33 cellular contexts compared by ENCODE assay signal in genomic region chr7:84901366-84901765, GRCh38.
"Had no signal": no experiment of that assay in that cellular context is flagged by ENCODE, and none has a peak within 500 bp of the region (broad histone marks: within the 10 kb centered on the region; RNA-seq: fewer than 3 reads in every experiment).

No MANE protein-coding gene starts in this region.

- ATAC-seq: activated naive CD4-positive, alpha-beta T cell treated with anti-CD3 and anti-CD28 coated beads, Interleukin-2, amount 50 U/mL, for 72 hours; activated naive CD8-positive, alpha-beta T cell treated with anti-CD3 and anti-CD28 coated beads, Interleukin-2, amount 50 U/mL, for 24 hours; activated T-cell treated with anti-CD3 and anti-CD28 coated beads, Interleukin-2, amount 50 U/mL, for 4 hours; activated T-cell treated with anti-CD3 and anti-CD28 coated beads, Interleukin-2, amount 50 U/mL, for 72 hours; activated T-helper 17 cell treated with anti-CD3 and anti-CD28 coated beads, Interleukin-2, amount 50 U/mL, for 72 hours; body of pancreas had no signal

- H3K27ac ChIP-seq: adrenal gland, ascending aorta, body of pancreas, brain microvascular endothelial cell, breast epithelium, cardiac muscle cell had no signal

- H3K9me3 ChIP-seq: ascending aorta, body of pancreas, breast epithelium had no signal

- H3K4me3 ChIP-seq: adrenal gland, ascending aorta, body of pancreas, breast epithelium, cardiac muscle cell had no signal

- H3K4me1 ChIP-seq: adrenal gland, ascending aorta, body of pancreas, breast epithelium had no signal

- DNase-seq: activated effector memory CD4-positive, alpha-beta T cell treated with anti-CD3 and anti-CD28 coated beads, Interleukin-2, amount 50 U/mL, for 16 hours; activated effector memory CD4-positive, alpha-beta T cell treated with Interleukin-2 at 50 U/mL for 16 hours; activated gamma-delta T cell; activated gamma-delta T cell treated with Interleukin-2 at 50 U/mL for 16 hours; activated naive CD4-positive, alpha-beta T cell; activated naive CD4-positive, alpha-beta T cell treated with anti-CD3 and anti-CD28 coated beads for 36 hours; activated naive CD4-positive, alpha-beta T cell treated with anti-CD3 and anti-CD28 coated beads, Interleukin-2, amount 10 ng/mL, durations not matched to agents 7 days and 5 days; activated naive CD4-positive, alpha-beta T cell treated with anti-CD3 and anti-CD28 coated beads, Interleukin-2, amount 50 U/mL, for 16 hours; activated naive CD4-positive, alpha-beta T cell treated with Interleukin-2 at 50 U/mL for 16 hours; activated naive CD8-positive, alpha-beta T cell treated with anti-CD3 and anti-CD28 coated beads for 36 hours; activated naive CD8-positive, alpha-beta T cell treated with anti-CD3 and anti-CD28 coated beads, Interleukin-2, amount 10 ng/mL, durations not matched to agents 7 days and 5 days; activated naive CD8-positive, alpha-beta T cell treated with anti-CD3 and anti-CD28 coated beads, Interleukin-2, amount 50 U/mL, for 24 hours; activated T-cell treated with anti-CD3 and anti-CD28 coated beads, Interleukin-2, amount 50 U/mL, for 1 hour; activated T-cell treated with anti-CD3 and anti-CD28 coated beads, Interleukin-2, amount 50 U/mL, for 24 hours; activated T-cell treated with anti-CD3 and anti-CD28 coated beads, Interleukin-2, amount 50 U/mL, for 4 hours; activated T-cell treated with anti-CD3 and anti-CD28 coated beads, Interleukin-2, amount 50 U/mL, for 48 hours; activated T-cell treated with anti-CD3 and anti-CD28 coated beads, Interleukin-2, amount 50 U/mL, for 72 hours; adrenal gland; amniotic stem cell; amygdala; anterior cingulate cortex; aorta; body of pancreas; brain microvascular endothelial cell; caudate nucleus; central memory CD4-positive, alpha-beta T cell; cerebellar nuclear complex had no signal

- H3K27me3 ChIP-seq: adrenal gland, ascending aorta, body of pancreas, brain microvascular endothelial cell, breast epithelium, cardiac muscle cell had no signal

- H3K36me3 ChIP-seq: adrenal gland, ascending aorta, brain microvascular endothelial cell, breast epithelium, cardiac muscle cell had no signal

- FAIRE-seq: bronchial epithelial cell had no signal
